ENCODE assay signal across 32 cellular contexts in the genomic region with DNA sequence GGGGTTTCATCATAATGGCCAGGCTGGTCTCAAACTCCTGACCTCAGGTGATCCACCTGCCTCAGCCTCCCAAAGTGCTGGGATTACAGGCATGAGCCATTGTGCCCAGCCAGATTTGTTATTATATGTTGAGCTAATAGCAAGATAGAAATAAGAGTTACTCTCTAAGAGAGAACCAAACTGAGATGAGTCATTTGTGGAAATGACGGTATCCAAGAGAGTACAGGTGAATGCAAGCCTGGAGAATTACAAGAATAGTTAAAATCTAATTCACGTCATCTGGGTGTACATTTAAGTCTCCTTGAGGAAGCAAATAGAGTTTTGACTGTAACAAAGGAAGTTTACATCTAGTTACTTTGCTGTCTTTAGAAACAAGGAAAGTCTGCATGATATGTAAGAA.
"Had no signal": no experiment of that assay in that cellular context is flagged by ENCODE, and none has a peak within 500 bp of the region (broad histone marks: within the 10 kb centered on the region; RNA-seq: fewer than 3 reads in every experiment).

No MANE protein-coding gene starts in this region.

- DNase-seq: naive thymus-derived CD8-positive, alpha-beta T cell; nephron progenitor cell; nucleus accumbens; ovary; psoas muscle; right cardiac atrium; right lobe of liver; sigmoid colon; small intestine; spleen; stimulated activated CD4-positive, alpha-beta T cell treated with anti-CD3 and anti-CD28 coated beads, Interleukin-12 subunit alpha, Interleukin-12 subunit beta, amount 100 ng/mL, for 4 hours; stimulated activated CD4-positive, alpha-beta T cell treated with anti-CD3 and anti-CD28 coated beads, Interleukin-1b, Interleukin-23, amount 100 ng/mL, for 48 hours; stimulated activated CD4-positive, alpha-beta T cell treated with anti-CD3 and anti-CD28 coated beads, Interleukin-4, amount 100 ng/mL, for 1 hour; stimulated activated CD4-positive, alpha-beta T cell treated with anti-CD3 and anti-CD28 coated beads, Interleukin-4, amount 100 ng/mL, for 4 hours; stimulated activated CD8-positive, alpha-beta memory T cell treated with anti-CD3 and anti-CD28 coated beads, Interleukin-4, amount 100 ng/mL, for 48 hours; stimulated activated naive CD4-positive, alpha-beta T cell; stimulated activated naive CD8-positive, alpha-beta T cell treated with anti-CD3 and anti-CD28 coated beads, Interleukin-15, amount 100 ng/mL, for 72 hours; stimulated activated naive CD8-positive, alpha-beta T cell treated with anti-CD3 and anti-CD28 coated beads, Interleukin-15, Interleukin-2, amounts not matched to agents 100 U/mL and 50 U/mL, for 24 hours; substantia nigra; testis; tibial artery; transverse colon; upper lobe of right lung; uterus had no signal

- H3K27me3 Mint-ChIP-seq: progenitor cell of endocrine pancreas, type B pancreatic cell had no signal

- H3K27ac Mint-ChIP-seq: naive thymus-derived CD8-positive, alpha-beta T cell; natural killer cell treated with Interleukin-12 subunit alpha and Interleukin-12 subunit beta and Interleukin-15 and Interleukin-18, amount 100 ng/mL, for 72 hours; nephron progenitor cell; progenitor cell of endocrine pancreas; stimulated activated memory B cell treated with anti-CD40 and anti-IgM and Interleukin-4, amounts not matched to agents 10 μg/mL and 1 μg/mL and 100 μg/mL, for 72 hours; stimulated activated naive CD8-positive, alpha-beta T cell treated with anti-CD3 and anti-CD28 coated beads, Interleukin-15, amount 100 ng/mL, for 72 hours; type B pancreatic cell had no signal

- H3K36me3 ChIP-seq: neutrophil, ovary, right lobe of liver, sigmoid colon, spleen, suprapubic skin, tibial artery, transverse colon, upper lobe of right lung, uterus had no signal

- H3K9me3 ChIP-seq: neutrophil, ovary, psoas muscle, right lobe of liver, sigmoid colon, spleen, suprapubic skin, testis, tibial artery, transverse colon, upper lobe of right lung, uterus had no signal

- H3K9me3 Mint-ChIP-seq: naive thymus-derived CD8-positive, alpha-beta T cell; natural killer cell treated with Interleukin-12 subunit alpha and Interleukin-12 subunit beta and Interleukin-15 and Interleukin-18, amount 100 ng/mL, for 72 hours; nephron progenitor cell; stimulated activated naive CD8-positive, alpha-beta T cell treated with anti-CD3 and anti-CD28 coated beads, Interleukin-15, amount 100 ng/mL, for 72 hours had no signal

- H3K4me3 Mint-ChIP-seq: naive thymus-derived CD8-positive, alpha-beta T cell; natural killer cell treated with Interleukin-12 subunit alpha and Interleukin-12 subunit beta and Interleukin-15 and Interleukin-18, amount 100 ng/mL, for 72 hours; nephron progenitor cell; neural crest cell; stimulated activated memory B cell treated with anti-CD40 and anti-IgM and Interleukin-4, amounts not matched to agents 10 μg/mL and 1 μg/mL and 100 μg/mL, for 72 hours; stimulated activated naive CD8-positive, alpha-beta T cell treated with anti-CD3 and anti-CD28 coated beads, Interleukin-15, amount 100 ng/mL, for 72 hours; type B pancreatic cell had no signal

- H3K27ac ChIP-seq: neutrophil, ovary, parathyroid adenoma, psoas muscle, right lobe of liver, sigmoid colon, spleen, suprapubic skin, testis, tibial artery, transverse colon, upper lobe of right lung, uterus had no signal

- H3K36me3 Mint-ChIP-seq: naive thymus-derived CD8-positive, alpha-beta T cell; stimulated activated memory B cell treated with anti-CD40 and anti-IgM and Interleukin-4, amounts not matched to agents 10 μg/mL and 1 μg/mL and 100 μg/mL, for 72 hours; type B pancreatic cell had no signal

- H3K4me1 Mint-ChIP-seq: naive thymus-derived CD8-positive, alpha-beta T cell; nephron progenitor cell; neural crest cell; stimulated activated memory B cell treated with anti-CD40 and anti-IgM and Interleukin-4, amounts not matched to agents 10 μg/mL and 1 μg/mL and 100 μg/mL, for 72 hours; stimulated activated naive CD8-positive, alpha-beta T cell treated with anti-CD3 and anti-CD28 coated beads, Interleukin-15, amount 100 ng/mL, for 72 hours had no signal

- H3K27me3 ChIP-seq: neutrophil, ovary, right lobe of liver, sigmoid colon, spleen, suprapubic skin, testis, tibial artery, transverse colon, upper lobe of right lung, uterus had no signal

- H3K4me3 ChIP-seq: ovary, psoas muscle, right lobe of liver, sigmoid colon, spleen, suprapubic skin, testis, tibial artery, transverse colon, upper lobe of right lung, uterus had no signal

- ATAC-seq: naive thymus-derived CD8-positive, alpha-beta T cell; natural killer cell treated with Interleukin-12 subunit alpha and Interleukin-12 subunit beta and Interleukin-15 and Interleukin-18, amount 100 ng/mL, for 72 hours; psoas muscle; right cardiac atrium; right lobe of liver; stimulated activated memory B cell treated with anti-CD40 and anti-IgM and Interleukin-4, amounts not matched to agents 10 μg/mL and 1 μg/mL and 100 μg/mL, for 72 hours; stimulated activated naive CD8-positive, alpha-beta T cell treated with anti-CD3 and anti-CD28 coated beads, Interleukin-15, amount 100 ng/mL, for 72 hours; stimulated activated naive CD8-positive, alpha-beta T cell treated with anti-CD3 and anti-CD28 coated beads, Interleukin-15, Interleukin-2, amounts not matched to agents 100 U/mL and 50 U/mL, for 24 hours; upper lobe of right lung had no signal

- H3K4me1 ChIP-seq: parathyroid adenoma, right lobe of liver, sigmoid colon, spleen, suprapubic skin, testis, tibial artery, transverse colon, upper lobe of right lung, uterus had no signal
